23 cellular contexts compared by ENCODE assay signal in the genomic region with DNA sequence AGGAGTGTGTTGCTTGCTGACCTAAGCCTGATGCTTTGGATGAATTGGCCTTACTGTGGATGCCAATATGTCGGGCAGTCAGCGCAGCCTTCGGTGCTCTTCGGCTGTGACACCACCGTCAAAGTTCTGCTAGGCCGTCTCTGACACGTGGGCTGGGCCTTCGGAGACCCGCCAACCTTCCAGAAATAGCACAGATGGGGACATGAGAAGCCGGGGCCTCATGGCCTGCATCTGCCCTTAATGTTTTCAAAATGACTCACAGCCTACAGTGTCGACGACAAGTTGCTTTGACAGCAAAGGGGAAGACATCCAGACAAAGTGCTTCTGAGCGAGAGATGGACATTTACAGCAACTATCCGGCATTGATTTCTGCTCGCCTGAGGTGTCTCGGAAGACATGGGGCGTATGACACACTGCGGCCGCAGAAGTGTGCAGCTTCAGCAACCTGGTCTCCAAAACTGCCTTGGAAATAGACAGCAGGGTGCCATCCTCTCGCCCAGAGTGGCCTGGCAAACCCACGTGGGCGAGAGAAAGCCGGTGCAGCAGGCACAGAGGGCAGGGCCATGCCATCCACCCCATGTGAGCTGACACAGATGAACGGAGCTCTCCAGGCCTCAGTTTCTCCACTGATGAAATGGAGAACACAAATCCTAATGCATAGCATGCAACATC.
"Had no signal": no experiment of that assay in that cellular context is flagged by ENCODE, and none has a peak within 500 bp of the region (broad histone marks: within the 10 kb centered on the region; RNA-seq: fewer than 3 reads in every experiment).

No MANE protein-coding gene starts in this region.

- H3K27ac Mint-ChIP-seq: activated CD4-positive, alpha-beta T cell treated with anti-CD3 and anti-CD28 coated beads, Interleukin-2, amount 10 ng/mL, durations not matched to agents 7 days and 5 days; activated CD8-positive, alpha-beta T cell treated with anti-CD3 and anti-CD28 coated beads, Interleukin-2, amount 10 ng/mL, durations not matched to agents 7 days and 5 days; activated naive CD4-positive, alpha-beta T cell treated with anti-CD3 and anti-CD28 coated beads, Interleukin-2, amount 10 ng/mL, durations not matched to agents 7 days and 5 days; activated naive CD8-positive, alpha-beta T cell treated with anti-CD3 and anti-CD28 coated beads, Interleukin-2, amount 50 U/mL, for 24 hours; dendritic cell treated with granulocyte-macrophage colony-stimulating factor and Interleukin-4, amounts not matched to agents 40 ng/mL and 50 ng/mL, for 4 days; nephron had no signal

- ATAC-seq: activated CD8-positive, alpha-beta T cell treated with anti-CD3 and anti-CD28 coated beads, Interleukin-2, amount 10 ng/mL, durations not matched to agents 7 days and 5 days; activated naive CD8-positive, alpha-beta T cell treated with anti-CD3 and anti-CD28 coated beads, Interleukin-2, amount 50 U/mL, for 24 hours; esophagus mucosa; left ventricle myocardium superior; psoas muscle; right cardiac atrium; stimulated activated naive CD8-positive, alpha-beta T cell treated with anti-CD3 and anti-CD28 coated beads, Interleukin-15, Interleukin-2, amounts not matched to agents 100 U/mL and 50 U/mL, for 24 hours had no signal

- H3K36me3 Mint-ChIP-seq: activated naive CD4-positive, alpha-beta T cell treated with anti-CD3 and anti-CD28 coated beads, Interleukin-2, amount 10 ng/mL, durations not matched to agents 7 days and 5 days had no signal

- H3K9me3 Mint-ChIP-seq: activated CD4-positive, alpha-beta T cell treated with anti-CD3 and anti-CD28 coated beads, Interleukin-2, amount 10 ng/mL, durations not matched to agents 7 days and 5 days; activated naive CD4-positive, alpha-beta T cell treated with anti-CD3 and anti-CD28 coated beads, Interleukin-2, amount 10 ng/mL, durations not matched to agents 7 days and 5 days; activated naive CD8-positive, alpha-beta T cell treated with anti-CD3 and anti-CD28 coated beads, Interleukin-2, amount 50 U/mL, for 24 hours; dendritic cell treated with granulocyte-macrophage colony-stimulating factor and Interleukin-4, amounts not matched to agents 40 ng/mL and 50 ng/mL, for 4 days; nephron had no signal

- DNase-seq: activated CD4-positive, alpha-beta T cell treated with anti-CD3 and anti-CD28 coated beads, Interleukin-2, amount 10 ng/mL, durations not matched to agents 7 days and 5 days; activated CD4-positive, CD25-positive, alpha-beta regulatory T cell treated with anti-CD3 and anti-CD28 coated beads, Interleukin-2, amount 50 U/mL, for 72 hours; activated CD8-positive, alpha-beta T cell treated with anti-CD3 and anti-CD28 coated beads, Interleukin-2, amount 10 ng/mL, durations not matched to agents 7 days and 5 days; activated effector memory CD4-positive, alpha-beta T cell treated with anti-CD3 and anti-CD28 coated beads, Interleukin-2, amount 50 U/mL, for 16 hours; activated naive CD4-positive, alpha-beta T cell treated with anti-CD3 and anti-CD28 coated beads, Interleukin-2, amount 10 ng/mL, durations not matched to agents 7 days and 5 days; activated naive CD8-positive, alpha-beta T cell treated with anti-CD3 and anti-CD28 coated beads, Interleukin-2, amount 50 U/mL, for 24 hours; activated T-cell treated with anti-CD3 and anti-CD28 coated beads, Interleukin-2, amount 50 U/mL, for 48 hours; effector CD8-positive, alpha-beta T cell; glutamatergic neuron; left ventricle myocardium superior; occipital lobe; psoas muscle; right cardiac atrium; stimulated activated CD4-positive, alpha-beta T cell treated with anti-CD3 and anti-CD28 coated beads, Interleukin-12 subunit alpha, Interleukin-12 subunit beta, amount 100 ng/mL, for 4 hours; stimulated activated CD4-positive, alpha-beta T cell treated with anti-CD3 and anti-CD28 coated beads, Interleukin-4, amount 100 ng/mL, for 4 hours; stimulated activated naive CD8-positive, alpha-beta T cell treated with anti-CD3 and anti-CD28 coated beads, Interleukin-15, Interleukin-2, amounts not matched to agents 100 U/mL and 50 U/mL, for 24 hours; substantia nigra; T-helper 1 cell; thyroid gland; WERI-Rb-1 had no signal

- H3K4me3 Mint-ChIP-seq: activated CD4-positive, alpha-beta T cell treated with anti-CD3 and anti-CD28 coated beads, Interleukin-2, amount 10 ng/mL, durations not matched to agents 7 days and 5 days; activated CD8-positive, alpha-beta T cell treated with anti-CD3 and anti-CD28 coated beads, Interleukin-2, amount 10 ng/mL, durations not matched to agents 7 days and 5 days; activated naive CD4-positive, alpha-beta T cell treated with anti-CD3 and anti-CD28 coated beads, Interleukin-2, amount 10 ng/mL, durations not matched to agents 7 days and 5 days; activated naive CD8-positive, alpha-beta T cell treated with anti-CD3 and anti-CD28 coated beads, Interleukin-2, amount 50 U/mL, for 24 hours; dendritic cell treated with granulocyte-macrophage colony-stimulating factor and Interleukin-4, amounts not matched to agents 40 ng/mL and 50 ng/mL, for 4 days; nephron had no signal

- H3K4me1 Mint-ChIP-seq: activated CD4-positive, alpha-beta T cell treated with anti-CD3 and anti-CD28 coated beads, Interleukin-2, amount 10 ng/mL, durations not matched to agents 7 days and 5 days; activated naive CD4-positive, alpha-beta T cell treated with anti-CD3 and anti-CD28 coated beads, Interleukin-2, amount 10 ng/mL, durations not matched to agents 7 days and 5 days; activated naive CD8-positive, alpha-beta T cell treated with anti-CD3 and anti-CD28 coated beads, Interleukin-2, amount 50 U/mL, for 24 hours had no signal

- H3K27me3 Mint-ChIP-seq: activated naive CD4-positive, alpha-beta T cell treated with anti-CD3 and anti-CD28 coated beads, Interleukin-2, amount 10 ng/mL, durations not matched to agents 7 days and 5 days; dendritic cell treated with granulocyte-macrophage colony-stimulating factor and Interleukin-4, amounts not matched to agents 40 ng/mL and 50 ng/mL, for 4 days had no signal
